ENCODE assay signal across 19 cellular contexts in genomic region chr6:159722655-159723054, GRCh38. TPM values are rescaled to one million over a fixed set of nuclear protein-coding genes. Genes with fewer than 3 reads are reported as not detected.
DNase-seq lines count a peak whose midpoint lies in the region; ATAC-seq, FAIRE-seq and TF ChIP-seq lines count a peak whose summit lies in the region.
"Had no signal": no experiment of that assay in that cellular context is flagged by ENCODE, and none has a peak within 500 bp of the region (broad histone marks: within the 10 kb centered on the region; RNA-seq: fewer than 3 reads in every experiment).

No MANE protein-coding gene starts in this region.

- ATAC-seq in K562 = no peak
- ATAC-seq: A549 had no signal

- no TSS peak for BruUV-seq in K562 (replicated peaks; lab: Mats Ljungman, UMichigan)

- peaks cover 5% of the 10 kb centered on the region; the same call in 1 of the 2 replicates for H3K9me3 ChIP-seq in K562 (replicated peaks; ENCODE audit: control insufficient read depth, insufficient read depth, low read depth, low read length)
- no peaks in the 10 kb centered on the region for H3K9me3 ChIP-seq in vagina
- no peaks in the 10 kb centered on the region for H3K9me3 ChIP-seq in MM.1S (replicated peaks; ENCODE audit: insufficient read depth, low read length)
- no peaks in the 10 kb centered on the region for H3K9me3 ChIP-seq in esophagus squamous epithelium
- H3K9me3 ChIP-seq: A549 had no signal

- H2AFZ ChIP-seq in K562 (ENCODE audit: low read depth, low read length) (no peak overlapping the region), MM.1S (ENCODE audit: low read length) (no peak overlapping the region)

- H3K27me3 ChIP-seq in K562 (ENCODE audit: control insufficient read depth in 2 of 2, insufficient read depth in 2 of 2, low read length in 2 of 2) (no peaks in the 10 kb centered on the region), vagina (no peaks in the 10 kb centered on the region), MM.1S (replicated peaks; ENCODE audit: insufficient read depth, low read length) (no peaks in the 10 kb centered on the region), esophagus squamous epithelium (no peaks in the 10 kb centered on the region)

- H4K20me1 ChIP-seq in K562 (replicated peaks; ENCODE audit: control insufficient read depth, insufficient read depth, low read length) (no peaks in the 10 kb centered on the region), MM.1S (ENCODE audit: insufficient read depth, low read length) (no peaks in the 10 kb centered on the region)

- H3K4me3 ChIP-seq in K562 (no peak overlapping the region), vagina (no peak overlapping the region), MM.1S (ENCODE audit: low read length) (no peak overlapping the region), esophagus squamous epithelium (no peak overlapping the region)
- H3K4me3 ChIP-seq: A549 had no signal

- TF ChIP-seq POLR2A in K562 (conservative IDR thresholded peaks at IDR 0.05) (no peak), vagina (IDR thresholded peaks at IDR 0.05) (no peak), esophagus squamous epithelium (IDR thresholded peaks at IDR 0.05) (no peak)

- no peaks in the 10 kb centered on the region for H3F3A ChIP-seq in MM.1S (ENCODE audit: insufficient read depth, low read length)

- H3K79me2 ChIP-seq in K562 (ENCODE audit: control insufficient read depth, insufficient read depth, low read length) (peaks cover 52% of the 10 kb centered on the region), MM.1S (ENCODE audit: low read length) (peaks cover 25% of the 10 kb centered on the region)

- H3K9me2 ChIP-seq in MM.1S (replicated peaks; ENCODE audit: insufficient read depth, low read length) = no peaks in the 10 kb centered on the region

- no peak overlapping the region for H3K4me2 ChIP-seq in K562 (ENCODE audit: insufficient read depth, low read length)
- no peak overlapping the region for H3K4me2 ChIP-seq in MM.1S (ENCODE audit: low read depth, low read length)
- H3K4me2 ChIP-seq: A549 had no signal

- H3K9me3 Mint-ChIP-seq in activated naive CD4-positive, alpha-beta T cell treated with anti-CD3 and anti-CD28 coated beads, Interleukin-2, amount 50 U/mL, for 24 hours = peaks cover 5% of the 10 kb centered on the region
- no peaks in the 10 kb centered on the region for H3K9me3 Mint-ChIP-seq in activated naive CD4-positive, alpha-beta T cell treated with anti-CD3 and anti-CD28 coated beads for 36 hours
- no peaks in the 10 kb centered on the region for H3K9me3 Mint-ChIP-seq in HFFc6
- H3K9me3 Mint-ChIP-seq: H9 had no signal

- no peak for TF ChIP-seq EP300 in K562 (IDR thresholded peaks at IDR 0.05; ENCODE audit: low read length)

- H3K27ac Mint-ChIP-seq in activated naive CD4-positive, alpha-beta T cell treated with anti-CD3 and anti-CD28 coated beads, Interleukin-2, amount 50 U/mL, for 24 hours = peak overlapping the region; percentile 59
- H3K27ac Mint-ChIP-seq in activated naive CD4-positive, alpha-beta T cell treated with anti-CD3 and anti-CD28 coated beads for 36 hours = no peak overlapping the region
- H3K27ac Mint-ChIP-seq in HFFc6 = peak overlapping the region; percentile 3; the same call in 1 of the 2 replicates

- no peaks in the 10 kb centered on the region for H3K9me1 ChIP-seq in K562 (ENCODE audit: control insufficient read depth, insufficient read depth, low read length)

- H3K9ac ChIP-seq in K562 (ENCODE audit: insufficient read depth in 1 of 2, low read depth in 2 of 2, low read length in 2 of 2) = no peak overlapping the region
- no peak overlapping the region for H3K9ac ChIP-seq in MM.1S (ENCODE audit: low read length)

- CTCF ChIA-PET in activated naive CD4-positive, alpha-beta T cell treated with anti-CD3 and anti-CD28 coated beads for 36 hours (lab: Charles Lee) = interaction anchor here (0.6 to 2.4 kb wide), 5 partner anchors 15 to 232 kb away, joined by 3 to 12 read pairs (median 4); no protein-coding TSS in a partner anchor
- CTCF ChIA-PET in K562 (lab: Yijun Ruan, JAX; ENCODE audit: low intra/inter-chr PET ratio) = no interaction called here

- peaks cover 7% of the 10 kb centered on the region for H3K36me3 Mint-ChIP-seq in activated naive CD4-positive, alpha-beta T cell treated with anti-CD3 and anti-CD28 coated beads, Interleukin-2, amount 50 U/mL, for 24 hours
- H3K36me3 Mint-ChIP-seq in activated naive CD4-positive, alpha-beta T cell treated with anti-CD3 and anti-CD28 coated beads for 36 hours (ENCODE audit: low read depth) = peaks cover 26% of the 10 kb centered on the region
- peaks cover 13% of the 10 kb centered on the region for H3K36me3 Mint-ChIP-seq in HFFc6 (ENCODE audit: low read depth)

- no peak for TF ChIP-seq RAD21 in K562 (CRISPR knock-in tag; conservative IDR thresholded peaks at IDR 0.05 in 1 of 2, IDR thresholded peaks at IDR 0.05 in 1 of 2)

- POLR2A ChIA-PET in K562 (lab: Yijun Ruan, JAX) = interaction anchor here (0.6 to 1.4 kb wide), 3 partner anchors 10 to 364 kb away, joined by 3 read pairs; no protein-coding TSS in a partner anchor

- H3K27ac ChIP-seq in K562 (ENCODE audit: extremely low read depth, low read depth, low read length) = no peak overlapping the region
- peak overlapping the region; percentile 24 for H3K27ac ChIP-seq in vagina
- H3K27ac ChIP-seq in MM.1S (ENCODE audit: low read length) = no peak overlapping the region
- peak overlapping the region in 1 of 4 donors; percentile 1 for H3K27ac ChIP-seq in esophagus squamous epithelium
- H3K27ac ChIP-seq: A549 had no signal

- intact Hi-C loops in activated naive CD4-positive, alpha-beta T cell treated with anti-CD3 and anti-CD28 coated beads for 36 hours (cut with micrococcal nuclease) = no loop called here
- intact Hi-C loops in K562 (cut with micrococcal nuclease) = loop anchor here (5.0 to 10.0 kb wide), 2 partner anchors 130 to 252 kb away; no protein-coding TSS in a partner anchor
- intact Hi-C loops in vagina (cut with DNase I) = no loop called here
- intact Hi-C loops in esophagus squamous epithelium (cut with DNase I) = no loop called here

- H3K27me3 Mint-ChIP-seq in activated naive CD4-positive, alpha-beta T cell treated with anti-CD3 and anti-CD28 coated beads, Interleukin-2, amount 50 U/mL, for 24 hours = no peaks in the 10 kb centered on the region
- H3K27me3 Mint-ChIP-seq in activated naive CD4-positive, alpha-beta T cell treated with anti-CD3 and anti-CD28 coated beads for 36 hours (ENCODE audit: low read depth) = no peaks in the 10 kb centered on the region
- peaks cover 3% of the 10 kb centered on the region for H3K27me3 Mint-ChIP-seq in HFFc6 (ENCODE audit: insufficient read depth)
- H3K27me3 Mint-ChIP-seq: CD4-positive, alpha-beta memory T cell had no signal

- peaks cover 12 to 15% of the 10 kb centered on the region in 2 experiments for H3K4me1 ChIP-seq in K562 (replicated peaks in 1 of 2; ENCODE audit: control insufficient read depth in 2 of 2, insufficient read depth in 2 of 2, low read length in 2 of 2)
- H3K4me1 ChIP-seq in vagina = peaks cover 9% of the 10 kb centered on the region
- no peaks in the 10 kb centered on the region for H3K4me1 ChIP-seq in MM.1S (ENCODE audit: low read length)
- H3K4me1 ChIP-seq in esophagus squamous epithelium = peaks cover 12 to 56% (median 13%) of the 10 kb centered on the region in 3 donors

- no peak for DNase-seq in activated naive CD4-positive, alpha-beta T cell treated with anti-CD3 and anti-CD28 coated beads for 36 hours
- DNase-seq in HFFc6 = no peak
- no peak for DNase-seq in K562 (ENCODE audit: extremely low read depth in 1 of 4, low spot score in 3 of 4)
- no peak for DNase-seq in vagina (ENCODE audit: extremely low spot score in 2 of 2)
- no peak for DNase-seq in MM.1S
- no peak for DNase-seq in esophagus squamous epithelium (lab: John Stamatoyannopoulos, UW)
- DNase-seq: AML-193; CD4-positive, alpha-beta memory T cell; DMS153; DMS79; GDM1; H9; IMR-90; KBM-7 had no signal

- in situ Hi-C loops in K562 (cut with MboI) = no loop called here

- H3K36me3 ChIP-seq in K562 (ENCODE audit: control insufficient read depth, insufficient read depth, low read length) (peaks cover 11% of the 10 kb centered on the region; the same call in 2 of the 3 replicates), vagina (no peaks in the 10 kb centered on the region), MM.1S (replicated peaks; ENCODE audit: insufficient read depth, low read length) (no peaks in the 10 kb centered on the region), esophagus squamous epithelium (peaks cover 0 to 6% (median 0%) of the 10 kb centered on the region in 3 donors)

- no peak overlapping the region for H3K4me3 Mint-ChIP-seq in activated naive CD4-positive, alpha-beta T cell treated with anti-CD3 and anti-CD28 coated beads, Interleukin-2, amount 50 U/mL, for 24 hours
- no peak overlapping the region for H3K4me3 Mint-ChIP-seq in activated naive CD4-positive, alpha-beta T cell treated with anti-CD3 and anti-CD28 coated beads for 36 hours
- no peak overlapping the region for H3K4me3 Mint-ChIP-seq in HFFc6
- H3K4me3 Mint-ChIP-seq: H9 had no signal

- no peak for TF ChIP-seq CTCF in HFFc6 (IDR thresholded peaks at IDR 0.05)
- no peak for TF ChIP-seq CTCF in K562 (IDR thresholded peaks at IDR 0.05 in 2 of 3, conservative IDR thresholded peaks at IDR 0.05 in 1 of 3; ENCODE audit: insufficient read depth in 2 of 3, low read depth in 1 of 3, low read length in 3 of 3)
- TF ChIP-seq CTCF in vagina (IDR thresholded peaks at IDR 0.05) = no peak
- no peak for TF ChIP-seq CTCF in MM.1S (IDR thresholded peaks at IDR 0.05; ENCODE audit: low read length)
- no peak for TF ChIP-seq CTCF in esophagus squamous epithelium (IDR thresholded peaks at IDR 0.05)

- peaks cover 27% of the 10 kb centered on the region for H3K4me1 Mint-ChIP-seq in activated naive CD4-positive, alpha-beta T cell treated with anti-CD3 and anti-CD28 coated beads, Interleukin-2, amount 50 U/mL, for 24 hours
- peaks cover 31% of the 10 kb centered on the region for H3K4me1 Mint-ChIP-seq in activated naive CD4-positive, alpha-beta T cell treated with anti-CD3 and anti-CD28 coated beads for 36 hours (ENCODE audit: low read depth)
- H3K4me1 Mint-ChIP-seq in HFFc6 (ENCODE audit: low read depth) = peaks cover 19% of the 10 kb centered on the region

- no peak for FAIRE-seq in K562 (lab: Jason Lieb, UNC)
- FAIRE-seq: A549, GM12892, GM18507, H1 had no signal

RNA-seq across cellular contexts. Expression of gene WTAP, which starts 4.7 kb away (rescaled TPM):
- total RNA-seq in activated naive CD4-positive, alpha-beta T cell treated with anti-CD3 and anti-CD28 coated beads for 36 hours = 10 to 100 TPM; 87.5 to 91.6 TPM
- 10 to 100 TPM; 64.0 to 73.5 (median 68.7) TPM for total RNA-seq in HFFc6 (2021; fragmentation: NEBNext Ultra II Directional; extraction: Animal tissue kit (Norgen Biotek cat#: 25700))
- 63.3 and 139 TPM in 2 replicates for total RNA-seq in K562 (2011; cell fraction: chromatin; rRNA removed; ENCODE audit: low replicate concordance)
- total RNA-seq in K562 (2011; cell fraction: nucleolus; rRNA removed) = 28.2 and 43.2 TPM in 2 replicates
- 89.1 and 167 TPM in 2 replicates for total RNA-seq in K562 (2011; cell fraction: nucleoplasm; rRNA removed)
- 84.3 and 86.0 TPM in 2 replicates for total RNA-seq in K562 (2014; rRNA removed)
- total RNA-seq in K562 (2014; rRNA removed; fragmentation: Illumina TruSeq; extraction: Trizol) = 110 and 124 TPM in 2 replicates
- total RNA-seq in K562 (2015; rRNA removed; fragmentation: Illumina TruSeq; extraction: Trizol) = 117 and 123 TPM in 2 replicates
- total RNA-seq in K562 (2021) = 105 and 110 TPM in 2 replicates
- polyA plus RNA-seq in K562 (2011; rRNA removed) = 34.7 and 52.4 TPM in 2 replicates
- 13.4 and 22.5 TPM in 2 replicates for polyA plus RNA-seq in K562 (2011; cell fraction: cytosol; rRNA removed)
- 36.2 and 36.5 TPM in 2 replicates for polyA plus RNA-seq in K562 (2011; cell fraction: nucleus; rRNA removed)
- polyA plus RNA-seq in K562 (2012) = 76.6 and 96.2 TPM in 2 replicates
- 143 and 156 TPM in 2 replicates for polyA plus RNA-seq in K562 (2014; fragmentation: Illumina TruSeq; extraction: Trizol)
- polyA plus RNA-seq in K562 (2014; fragmentation: Nextera tagmentation; extraction: Ambion mirVana) = 100 to 1,000 TPM in 1 of 2 experiments, 10 to 100 TPM in 1; 73.9 to 115 TPM
- polyA plus RNA-seq in K562 (2014; rRNA removed) = 83.8 and 91.3 TPM in 2 replicates
- polyA minus RNA-seq in K562 (2011; rRNA and poly(A)+ RNA removed) = 111 TPM in 2 replicates
- polyA minus RNA-seq in K562 (2011; cell fraction: cytosol; rRNA and poly(A)+ RNA removed) = 27.6 and 33.8 TPM in 2 replicates
- polyA minus RNA-seq in K562 (2011; cell fraction: nucleus; rRNA and poly(A)+ RNA removed) = 46.2 and 76.4 TPM in 2 replicates
- 85.0 TPM for total RNA-seq in vagina
- total RNA-seq in esophagus squamous epithelium = 100 to 1,000 TPM in 1 of 4 donors, 10 to 100 TPM in 3; 45.0 to 105 (median 82.6) TPM

RNA-seq across cellular contexts. Expression of gene SOD2, which starts 29.6 kb away (rescaled TPM):
- 100 to 1,000 TPM; 256 to 260 TPM for total RNA-seq in activated naive CD4-positive, alpha-beta T cell treated with anti-CD3 and anti-CD28 coated beads for 36 hours
- 10 to 100 TPM; 73.2 to 87.6 (median 75.3) TPM for total RNA-seq in HFFc6 (2021; fragmentation: NEBNext Ultra II Directional; extraction: Animal tissue kit (Norgen Biotek cat#: 25700))
- total RNA-seq in K562 (2011; cell fraction: chromatin; rRNA removed; ENCODE audit: low replicate concordance) = 40.8 and 47.2 TPM in 2 replicates
- 16.8 and 23.3 TPM in 2 replicates for total RNA-seq in K562 (2011; cell fraction: nucleolus; rRNA removed)
- total RNA-seq in K562 (2011; cell fraction: nucleoplasm; rRNA removed) = 28.5 and 41.5 TPM in 2 replicates
- total RNA-seq in K562 (2014; rRNA removed) = 87.0 and 95.0 TPM in 2 replicates
- 120 and 127 TPM in 2 replicates for total RNA-seq in K562 (2014; rRNA removed; fragmentation: Illumina TruSeq; extraction: Trizol)
- 113 and 115 TPM in 2 replicates for total RNA-seq in K562 (2015; rRNA removed; fragmentation: Illumina TruSeq; extraction: Trizol)
- total RNA-seq in K562 (2021) = 140 and 147 TPM in 2 replicates
- 95.8 and 116 TPM in 2 replicates for polyA plus RNA-seq in K562 (2011; rRNA removed)
- polyA plus RNA-seq in K562 (2011; cell fraction: cytosol; rRNA removed) = 66.2 and 79.3 TPM in 2 replicates
- polyA plus RNA-seq in K562 (2011; cell fraction: nucleus; rRNA removed) = 22.1 and 31.7 TPM in 2 replicates
- polyA plus RNA-seq in K562 (2012) = 90.1 and 109 TPM in 2 replicates
- polyA plus RNA-seq in K562 (2014; fragmentation: Illumina TruSeq; extraction: Trizol) = 113 and 115 TPM in 2 replicates
- polyA plus RNA-seq in K562 (2014; fragmentation: Nextera tagmentation; extraction: Ambion mirVana) = 10 to 100 TPM; 39.8 to 58.3 TPM
- polyA plus RNA-seq in K562 (2014; rRNA removed) = 86.6 and 111 TPM in 2 replicates
- polyA minus RNA-seq in K562 (2011; rRNA and poly(A)+ RNA removed) = 123 and 131 TPM in 2 replicates
- 56.7 and 65.4 TPM in 2 replicates for polyA minus RNA-seq in K562 (2011; cell fraction: cytosol; rRNA and poly(A)+ RNA removed)
- polyA minus RNA-seq in K562 (2011; cell fraction: nucleus; rRNA and poly(A)+ RNA removed) = 17.0 and 33.3 TPM in 2 replicates
- total RNA-seq in vagina = 597 TPM
- 100 to 1,000 TPM; 227 to 792 (median 519) TPM for total RNA-seq in esophagus squamous epithelium

RNA-seq across cellular contexts. Expression of gene ACAT2, which starts 39.2 kb away (rescaled TPM):
- 10 to 100 TPM; 84.9 to 92.4 TPM for total RNA-seq in activated naive CD4-positive, alpha-beta T cell treated with anti-CD3 and anti-CD28 coated beads for 36 hours
- total RNA-seq in HFFc6 (2021; fragmentation: NEBNext Ultra II Directional; extraction: Animal tissue kit (Norgen Biotek cat#: 25700)) = 10 to 100 TPM; 25.6 to 39.9 (median 38.7) TPM
- total RNA-seq in K562 (2011; cell fraction: chromatin; rRNA removed; ENCODE audit: low replicate concordance) = 97.0 and 119 TPM in 2 replicates
- 75.9 and 101 TPM in 2 replicates for total RNA-seq in K562 (2011; cell fraction: nucleolus; rRNA removed)
- total RNA-seq in K562 (2011; cell fraction: nucleoplasm; rRNA removed) = 118 and 128 TPM in 2 replicates
- 63.0 and 74.1 TPM in 2 replicates for total RNA-seq in K562 (2014; rRNA removed)
- 151 and 166 TPM in 2 replicates for total RNA-seq in K562 (2014; rRNA removed; fragmentation: Illumina TruSeq; extraction: Trizol)
- 78.8 and 85.6 TPM in 2 replicates for total RNA-seq in K562 (2015; rRNA removed; fragmentation: Illumina TruSeq; extraction: Trizol)
- 131 and 144 TPM in 2 replicates for total RNA-seq in K562 (2021)
- 265 and 286 TPM in 2 replicates for polyA plus RNA-seq in K562 (2011; rRNA removed)
- polyA plus RNA-seq in K562 (2011; cell fraction: cytosol; rRNA removed) = 60.4 and 121 TPM in 2 replicates
- polyA plus RNA-seq in K562 (2011; cell fraction: nucleus; rRNA removed) = 71.9 and 123 TPM in 2 replicates
- 58.3 and 88.8 TPM in 2 replicates for polyA plus RNA-seq in K562 (2012)
- polyA plus RNA-seq in K562 (2014; fragmentation: Illumina TruSeq; extraction: Trizol) = 93.8 and 98.3 TPM in 2 replicates
- polyA plus RNA-seq in K562 (2014; fragmentation: Nextera tagmentation; extraction: Ambion mirVana) = 100 to 1,000 TPM; 247 to 309 TPM
- polyA plus RNA-seq in K562 (2014; rRNA removed) = 90.9 and 94.5 TPM in 2 replicates
- 193 and 204 TPM in 2 replicates for polyA minus RNA-seq in K562 (2011; rRNA and poly(A)+ RNA removed)
- polyA minus RNA-seq in K562 (2011; cell fraction: cytosol; rRNA and poly(A)+ RNA removed) = 59.9 and 62.8 TPM in 2 replicates
- polyA minus RNA-seq in K562 (2011; cell fraction: nucleus; rRNA and poly(A)+ RNA removed) = 42.4 and 92.6 TPM in 2 replicates
- total RNA-seq in vagina = 11.3 TPM
- 10 to 100 TPM; 24.9 to 56.8 (median 40.8) TPM for total RNA-seq in esophagus squamous epithelium
